In genomic region chr17:38656959-38657823, GRCh38 we compare ENCODE assay signal across 15 cellular contexts. TPM values are rescaled to one million over a fixed set of nuclear protein-coding genes. Genes with fewer than 3 reads are reported as not detected.
A peak's percentile ranks its signal among the peaks of the same experiment; 100 is the strongest.
DNase-seq lines count a peak whose midpoint lies in the region; ATAC-seq lines count a peak whose summit lies in the region.
"Had no signal": no experiment of that assay in that cellular context is flagged by ENCODE, and none has a peak within 500 bp of the region (broad histone marks: within the 10 kb centered on the region; RNA-seq: fewer than 3 reads in every experiment).

No MANE protein-coding gene starts in this region.

- peak; percentile 85 for DNase-seq in Karpas-422
- peak; percentile 45 for DNase-seq in dermis blood vessel endothelial cell
- DNase-seq in naive thymus-derived CD8-positive, alpha-beta T cell, result no peak
- no peak for DNase-seq in NCI-H1436 (lab: John Stamatoyannopoulos, UW)
- no peak for DNase-seq in NCI-H748 (lab: John Stamatoyannopoulos, UW; ENCODE audit: unreplicated experiment)
- DNase-seq in NCI-H146 (lab: John Stamatoyannopoulos, UW), result no peak
- DNase-seq: activated CD4-positive, alpha-beta T cell treated with anti-CD3 and anti-CD28 coated beads for 48 hours; DMS79; NCI-H2081 treated with DMSO at 0.1 percent for 48 hours had no signal

- H3K4me3 Mint-ChIP-seq in naive thymus-derived CD8-positive, alpha-beta T cell, result peak overlapping the region in 7 of 10 donors; percentile 8 to 61 (median 41)

- peak overlapping the region in 3 of 10 donors; percentile 18 to 65 (median 55) for H3K27ac Mint-ChIP-seq in naive thymus-derived CD8-positive, alpha-beta T cell
- H3K27ac Mint-ChIP-seq: activated T-helper 2 cell treated with anti-CD3 and anti-CD28 coated beads, Interferon-gamma antibody, Interleukin-2, Interleukin-4, amounts not matched to agents 10 μg/mL and 5 μg/mL and 100 μg/mL, durations not matched to agents 14 hours and 24 hours and 36 hours had no signal

- H3K4me2 ChIP-seq in BLaER1, result 0 out of 2 replicates have a peak overlapping the region, but pooled peaks have one; percentile 58
- peak overlapping the region; percentile 89 for H3K4me2 ChIP-seq in Karpas-422 (ENCODE audit: low read depth, low read length, poor library complexity, severe bottlenecking)

- H3K27me3 Mint-ChIP-seq in naive thymus-derived CD8-positive, alpha-beta T cell, result peaks cover 4 to 39% (median 15%) of the 10 kb centered on the region in 5 donors

- H3K9me3 Mint-ChIP-seq in naive thymus-derived CD8-positive, alpha-beta T cell, result no peaks in the 10 kb centered on the region
- H3K9me3 Mint-ChIP-seq: activated T-helper 2 cell treated with anti-CD3 and anti-CD28 coated beads, Interferon-gamma antibody, Interleukin-2, Interleukin-4, amounts not matched to agents 10 μg/mL and 5 μg/mL and 100 μg/mL, durations not matched to agents 14 hours and 24 hours and 36 hours had no signal

- peak in 1 of 2 donors; percentile 57 for ATAC-seq in naive thymus-derived CD8-positive, alpha-beta T cell
- no peak for ATAC-seq in GM19397 (IDR thresholded peaks at IDR 0.05; ENCODE audit: unreplicated experiment)
- ATAC-seq: HCT116 had no signal

- H3K4me1 ChIP-seq in BLaER1, result peaks cover 61% of the 10 kb centered on the region
- peaks cover 25% of the 10 kb centered on the region for H3K4me1 ChIP-seq in Karpas-422 (ENCODE audit: low read length)

- H3K27me3 ChIP-seq in BLaER1 (no peaks in the 10 kb centered on the region), Karpas-422 (ENCODE audit: low read length) (no peaks in the 10 kb centered on the region)

- no peaks in the 10 kb centered on the region for H3K79me2 ChIP-seq in Karpas-422 (ENCODE audit: low read length)

- peaks cover 0 to under 1% (median 0%) of the 10 kb centered on the region in 3 donors for H3K36me3 Mint-ChIP-seq in naive thymus-derived CD8-positive, alpha-beta T cell
- H3K36me3 Mint-ChIP-seq: IgD-negative memory B cell had no signal

- H3K36me3 ChIP-seq in BLaER1, result no peaks in the 10 kb centered on the region
- no peaks in the 10 kb centered on the region for H3K36me3 ChIP-seq in Karpas-422 (ENCODE audit: insufficient read depth, low read length)

- no peak overlapping the region for H3K27ac ChIP-seq in BLaER1
- no peak overlapping the region for H3K27ac ChIP-seq in Karpas-422 (ENCODE audit: low read length)

- no peaks in the 10 kb centered on the region for H3K9me2 ChIP-seq in Karpas-422 (replicated peaks; ENCODE audit: insufficient read depth, low read length)

- H3K9ac ChIP-seq in BLaER1 (no peak overlapping the region), Karpas-422 (ENCODE audit: low read length) (peak overlapping the region; percentile 74)

- no peaks in the 10 kb centered on the region for H3K9me3 ChIP-seq in BLaER1
- H3K9me3 ChIP-seq in Karpas-422 (ENCODE audit: low read length), result no peaks in the 10 kb centered on the region

- H3K4me3 ChIP-seq in BLaER1 (no peak overlapping the region), Karpas-422 (ENCODE audit: low read length) (peak overlapping the region; percentile 64)

- POLR2A ChIA-PET in naive thymus-derived CD8-positive, alpha-beta T cell (lab: Charles Lee), result no interaction called here

- H4K20me1 ChIP-seq in BLaER1 (no peaks in the 10 kb centered on the region), Karpas-422 (ENCODE audit: insufficient read depth, low read depth, low read length) (no peaks in the 10 kb centered on the region)

- peaks cover 13 to 28% (median 26%) of the 10 kb centered on the region in 4 donors for H3K4me1 Mint-ChIP-seq in naive thymus-derived CD8-positive, alpha-beta T cell

- peak overlapping the region; percentile 87 for H2AFZ ChIP-seq in Karpas-422 (ENCODE audit: low read length)

RNA-seq across cellular contexts. Expression of gene EPOP, which starts 17.6 kb away (rescaled TPM):
- 7.6 and 19.9 TPM in 2 replicates for total RNA-seq in Karpas-422 (2014; rRNA removed; shearing (Covaris generic); ENCODE audit: low replicate concordance)
- total RNA-seq in dermis blood vessel endothelial cell, result 0.65 and 1.2 TPM in 2 replicates
- total RNA-seq in naive thymus-derived CD8-positive, alpha-beta T cell, result 1 to 10 TPM; 1.2 TPM
- under 1 TPM in 2 of 3 donors, not detected in 1; 0.04 to 0.10 TPM for polyA plus RNA-seq in naive thymus-derived CD8-positive, alpha-beta T cell
- polyA plus RNA-seq: IgD-negative memory B cell had no signal

RNA-seq across cellular contexts. Expression of gene MLLT6, which starts 47.9 kb away (rescaled TPM):
- 72.4 and 119 TPM in 2 replicates for total RNA-seq in Karpas-422 (2014; rRNA removed; shearing (Covaris generic); ENCODE audit: low replicate concordance)
- total RNA-seq in dermis blood vessel endothelial cell, result 23.9 and 25.9 TPM in 2 replicates
- 100 to 1,000 TPM; 481 to 489 TPM for total RNA-seq in naive thymus-derived CD8-positive, alpha-beta T cell
- polyA plus RNA-seq in naive thymus-derived CD8-positive, alpha-beta T cell, result 10 to 100 TPM in 1 of 3 donors, 1 to 10 TPM in 2; 5.5 to 11.9 (median 8.3) TPM

RNA-seq across cellular contexts. Expression of gene SRCIN1, which starts 51.4 kb away (rescaled TPM):
- 0.14 and 0.86 TPM in 2 replicates for total RNA-seq in Karpas-422 (2014; rRNA removed; shearing (Covaris generic); ENCODE audit: low replicate concordance)
- under 0.01 and 0.14 TPM in 2 replicates for total RNA-seq in dermis blood vessel endothelial cell
- total RNA-seq in naive thymus-derived CD8-positive, alpha-beta T cell, result under 1 TPM; 0.16 to 0.60 TPM
- polyA plus RNA-seq in naive thymus-derived CD8-positive, alpha-beta T cell, result not detected
- polyA plus RNA-seq: AG04450, IgD-negative memory B cell had no signal

Comparison
In these comparisons a context has a peak if more than half of its experiments do, and no peak if none do; other contexts are left out.
1. DNase-seq: peak in Karpas-422 (single experiment) and dermis blood vessel endothelial cell (single experiment); none in naive thymus-derived CD8-positive, alpha-beta T cell (0 of 10), NCI-H1436 (single experiment), NCI-H748 (single experiment) and NCI-H146 (single experiment).